ENCODE assay signal across 7 cellular contexts in the genomic region with DNA sequence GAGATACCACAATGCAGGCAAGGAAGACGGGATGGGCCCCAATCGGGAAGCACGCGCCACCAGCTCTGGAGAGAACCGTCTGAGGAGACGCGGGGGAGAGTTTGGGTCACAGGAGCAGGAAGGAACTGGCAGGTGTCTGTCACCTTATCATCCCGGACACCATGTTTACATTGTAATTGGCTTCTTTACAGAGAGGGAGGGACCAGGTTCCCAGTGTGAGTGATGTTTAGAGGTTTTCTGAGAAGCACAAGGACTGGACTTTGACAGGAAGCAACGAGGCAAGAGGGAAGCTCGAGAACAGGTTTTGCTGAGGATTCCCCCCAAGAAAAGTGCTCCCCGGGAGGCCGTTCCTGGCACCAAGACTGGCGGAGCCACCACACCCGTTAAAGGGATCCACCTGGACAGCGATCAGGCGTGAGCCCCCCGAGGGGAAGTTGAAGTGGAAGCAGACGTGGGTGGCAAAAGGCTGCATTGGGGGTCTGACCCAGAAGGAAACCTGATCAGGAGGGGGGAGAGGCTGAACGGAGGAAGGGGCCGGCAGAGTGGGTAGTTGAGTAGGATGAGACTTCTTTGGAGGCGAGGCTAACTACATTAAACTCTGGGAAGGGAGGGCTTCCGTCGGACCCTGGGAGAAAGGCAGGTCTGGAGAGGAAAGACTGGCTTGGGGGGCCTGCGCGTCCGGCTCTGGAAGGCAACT. TPM values are rescaled to one million over a fixed set of nuclear protein-coding genes. Genes with fewer than 3 reads are reported as not detected.
A peak's percentile ranks its signal among the peaks of the same experiment; 100 is the strongest.
DNase-seq lines count a peak whose midpoint lies in the region; ATAC-seq and TF ChIP-seq lines count a peak whose summit lies in the region.

No MANE protein-coding gene starts in this region.

- WGBS in testis, 2 donors: 0% methylated on average over 26 of the region's 26 CpGs

- intact Hi-C loops in testis (cut with DNase I; ENCODE audit: low total_unique reads): no loop called here

- CTCF ChIA-PET in activated CD4-positive, alpha-beta memory T cell treated with anti-CD3 and anti-CD28 coated beads, Interleukin-2, amount 10 ng/mL, durations not matched to agents 7 days and 5 days (lab: Charles Lee): no interaction called here

- peak; percentile 29 for ATAC-seq in HG02588 (IDR thresholded peaks at IDR 0.05; ENCODE audit: unreplicated experiment)

- DNase-seq in GM12865 (ENCODE audit: low read depth) (peak; percentile 85), NCI-H2171 (lab: John Stamatoyannopoulos, UW) (peak; percentile 35), epithelial cell of prostate (ENCODE audit: low read depth, low spot score) (no peak), testis (peak; percentile 80)
- DNase-seq in activated CD4-positive, alpha-beta memory T cell treated with anti-CD3 and anti-CD28 coated beads, Interleukin-2, amount 10 ng/mL, durations not matched to agents 7 days and 5 days: peak; percentile 51

- POLR2A ChIA-PET in activated CD4-positive, alpha-beta memory T cell treated with anti-CD3 and anti-CD28 coated beads, Interleukin-2, amount 10 ng/mL, durations not matched to agents 7 days and 5 days (lab: Charles Lee): interaction anchor here (0.9 to 2.6 kb wide), 14 partner anchors 9 to 550 kb away, joined by 3 to 14 read pairs (median 4); a partner anchor contains a TSS

- H3K27ac ChIP-seq in epithelial cell of prostate (peak overlapping the region; percentile 88), testis (peak overlapping the region; percentile 87 to 94)

- H3K36me3 ChIP-seq in testis (ENCODE audit: low read depth, missing control alignments): no peaks in the 10 kb centered on the region

- no peaks in the 10 kb centered on the region for H3K9me3 ChIP-seq in mononuclear cell (ENCODE audit: low read depth, low read length)
- no peaks in the 10 kb centered on the region for H3K9me3 ChIP-seq in testis

- H3K9me3 Mint-ChIP-seq in activated CD4-positive, alpha-beta memory T cell treated with anti-CD3 and anti-CD28 coated beads, Interleukin-2, amount 10 ng/mL, durations not matched to agents 7 days and 5 days: no peaks in the 10 kb centered on the region

- peak overlapping the region; percentile 86 for H3K27ac Mint-ChIP-seq in activated CD4-positive, alpha-beta memory T cell treated with anti-CD3 and anti-CD28 coated beads, Interleukin-2, amount 10 ng/mL, durations not matched to agents 7 days and 5 days

- peak overlapping the region; percentile 86 for H3K4me3 Mint-ChIP-seq in activated CD4-positive, alpha-beta memory T cell treated with anti-CD3 and anti-CD28 coated beads, Interleukin-2, amount 10 ng/mL, durations not matched to agents 7 days and 5 days

- H3K27me3 Mint-ChIP-seq in activated CD4-positive, alpha-beta memory T cell treated with anti-CD3 and anti-CD28 coated beads, Interleukin-2, amount 10 ng/mL, durations not matched to agents 7 days and 5 days: no peaks in the 10 kb centered on the region

- peaks cover 57% of the 10 kb centered on the region for H3K4me1 Mint-ChIP-seq in activated CD4-positive, alpha-beta memory T cell treated with anti-CD3 and anti-CD28 coated beads, Interleukin-2, amount 10 ng/mL, durations not matched to agents 7 days and 5 days

- peak overlapping the region; percentile 84 for H3K4me3 ChIP-seq in GM12865 (ENCODE audit: low read depth, low read length)
- H3K4me3 ChIP-seq in mononuclear cell (ENCODE audit: low read length): peak overlapping the region; percentile 73
- H3K4me3 ChIP-seq in testis: peak overlapping the region; percentile 79 to 96

- no peak for TF ChIP-seq CTCF in GM12865 (IDR thresholded peaks at IDR 0.05; ENCODE audit: insufficient read depth, low read depth, low read length, missing control alignments)
- TF ChIP-seq CTCF in testis (IDR thresholded peaks at IDR 0.05): no peak

- peaks cover 9% of the 10 kb centered on the region for H3K36me3 Mint-ChIP-seq in activated CD4-positive, alpha-beta memory T cell treated with anti-CD3 and anti-CD28 coated beads, Interleukin-2, amount 10 ng/mL, durations not matched to agents 7 days and 5 days (ENCODE audit: low read depth)

- H3K4me1 ChIP-seq in mononuclear cell (ENCODE audit: insufficient read depth, low read length) (peaks cover 37% of the 10 kb centered on the region), testis (peaks cover 22% of the 10 kb centered on the region)

- no peak for TF ChIP-seq POLR2A in testis (IDR thresholded peaks at IDR 0.05)

- H3K27me3 ChIP-seq in mononuclear cell (ENCODE audit: insufficient read depth, low read length) (no peaks in the 10 kb centered on the region), testis (no peaks in the 10 kb centered on the region)

RNA-seq across cellular contexts. Expression of a gene that starts 0.9 kb away (rescaled TPM):
- total RNA-seq in activated CD4-positive, alpha-beta memory T cell treated with anti-CD3 and anti-CD28 coated beads, Interleukin-2, amount 10 ng/mL, durations not matched to agents 7 days and 5 days: 10 to 100 TPM; 71.8 to 75.0 TPM
- total RNA-seq in mononuclear cell (98.6 TPM), testis (100 to 1,000 TPM; 108 to 127 TPM)
- 77.2 TPM for polyA plus RNA-seq in testis (ENCODE audit: insufficient read depth, low read depth, low replicate concordance)
